In the genomic region with DNA sequence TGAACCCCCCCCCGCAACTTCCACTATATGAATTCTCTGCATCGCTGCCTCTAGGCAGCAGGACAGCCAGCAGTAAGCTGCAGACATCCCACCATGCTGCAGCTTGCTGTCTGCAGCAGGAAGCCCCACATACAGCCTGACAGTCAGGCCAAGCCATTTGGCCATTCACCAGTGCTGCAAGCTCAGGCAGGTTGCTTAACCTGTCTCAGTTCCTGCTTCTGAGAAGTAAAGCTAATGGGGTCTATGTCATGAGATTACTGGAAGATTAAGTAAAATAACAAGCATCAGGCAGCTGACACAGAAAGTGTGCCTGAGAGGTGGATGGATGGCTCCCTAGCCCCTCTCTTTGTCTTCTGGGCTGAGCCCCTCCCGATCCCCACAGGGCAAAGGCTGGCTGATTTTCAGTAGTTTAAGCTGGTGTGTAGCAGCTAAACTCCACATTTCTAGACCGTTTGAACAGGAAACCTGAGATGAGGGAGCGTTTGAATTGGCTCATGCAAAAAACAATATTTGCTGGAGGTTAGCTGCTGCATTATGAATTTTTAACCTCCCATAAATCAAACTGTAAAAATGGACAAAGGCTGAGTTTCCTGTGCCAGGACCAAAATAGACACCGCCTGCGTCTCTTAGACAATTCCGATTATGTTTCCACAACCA, we compare ENCODE assay signal across 1 cellular context.
A peak's percentile ranks its signal among the peaks of the same experiment; 100 is the strongest.
TF ChIP-seq lines count a peak whose summit lies in the region.

No MANE protein-coding gene starts in this region.

TF ChIP-seq in HepG2, 621 proteins besides CTCF, POLR2A, EP300 and RAD21 (continued from another document and continues in another):
- TF ChIP-seq, protein P1, sequence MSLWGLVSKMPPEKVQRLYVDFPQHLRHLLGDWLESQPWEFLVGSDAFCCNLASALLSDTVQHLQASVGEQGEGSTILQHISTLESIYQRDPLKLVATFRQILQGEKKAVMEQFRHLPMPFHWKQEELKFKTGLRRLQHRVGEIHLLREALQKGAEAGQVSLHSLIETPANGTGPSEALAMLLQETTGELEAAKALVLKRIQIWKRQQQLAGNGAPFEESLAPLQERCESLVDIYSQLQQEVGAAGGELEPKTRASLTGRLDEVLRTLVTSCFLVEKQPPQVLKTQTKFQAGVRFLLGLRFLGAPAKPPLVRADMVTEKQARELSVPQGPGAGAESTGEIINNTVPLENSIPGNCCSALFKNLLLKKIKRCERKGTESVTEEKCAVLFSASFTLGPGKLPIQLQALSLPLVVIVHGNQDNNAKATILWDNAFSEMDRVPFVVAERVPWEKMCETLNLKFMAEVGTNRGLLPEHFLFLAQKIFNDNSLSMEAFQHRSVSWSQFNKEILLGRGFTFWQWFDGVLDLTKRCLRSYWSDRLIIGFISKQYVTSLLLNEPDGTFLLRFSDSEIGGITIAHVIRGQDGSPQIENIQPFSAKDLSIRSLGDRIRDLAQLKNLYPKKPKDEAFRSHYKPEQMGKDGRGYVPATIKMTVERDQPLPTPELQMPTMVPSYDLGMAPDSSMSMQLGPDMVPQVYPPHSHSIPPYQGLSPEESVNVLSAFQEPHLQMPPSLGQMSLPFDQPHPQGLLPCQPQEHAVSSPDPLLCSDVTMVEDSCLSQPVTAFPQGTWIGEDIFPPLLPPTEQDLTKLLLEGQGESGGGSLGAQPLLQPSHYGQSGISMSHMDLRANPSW (CRISPR knock-in tag; IDR thresholded peaks at IDR 0.05; ENCODE audit: borderline replicate concordance) = 0 out of 2 replicates have a peak, but pooled peaks have one; percentile 29
- TF ChIP-seq YY1 (IDR thresholded peaks at IDR 0.05; ENCODE audit: insufficient read depth, insufficient replicate concordance, low read depth, low read length) (no peak), MED1 (CRISPR knock-in tag; IDR thresholded peaks at IDR 0.05) (peak; percentile 33; the same call in 1 of the 2 replicates), HMG20A (CRISPR knock-in tag; IDR thresholded peaks at IDR 0.05; ENCODE audit: borderline replicate concordance) (peak; percentile 15; the same call in 1 of the 2 replicates), GABPB1 (CRISPR knock-in tag; IDR thresholded peaks at IDR 0.05) (0 out of 2 replicates have a peak, but pooled peaks have one; percentile 7), RARA (CRISPR knock-in tag; IDR thresholded peaks at IDR 0.05) (peak; percentile 36; the same call in 1 of the 2 replicates), IRF2 (CRISPR knock-in tag; IDR thresholded peaks at IDR 0.05) (0 out of 2 replicates have a peak, but pooled peaks have one; percentile 14), NFE2L1 (CRISPR knock-in tag; IDR thresholded peaks at IDR 0.05; ENCODE audit: borderline replicate concordance) (no peak), ZBTB20 (CRISPR knock-in tag; IDR thresholded peaks at IDR 0.05; ENCODE audit: borderline replicate concordance, low read depth) (0 out of 2 replicates have a peak, but pooled peaks have one; percentile 30), ZNF772 (CRISPR knock-in tag; IDR thresholded peaks at IDR 0.05) (0 out of 2 replicates have a peak, but pooled peaks have one; percentile 26), ZNF333 (CRISPR knock-in tag; IDR thresholded peaks at IDR 0.05; ENCODE audit: borderline replicate concordance) (0 out of 2 replicates have a peak, but pooled peaks have one; percentile 59), ZBTB7A (CRISPR knock-in tag; IDR thresholded peaks at IDR 0.05) (0 out of 2 replicates have a peak, but pooled peaks have one; percentile 0), KLF16 (CRISPR knock-in tag; IDR thresholded peaks at IDR 0.05) (0 out of 4 replicates have a peak, but pooled peaks of 1 of the 2 experiments have one; percentile 38), EEA1 (CRISPR knock-in tag; IDR thresholded peaks at IDR 0.05; ENCODE audit: borderline replicate concordance) (0 out of 2 replicates have a peak, but pooled peaks have one; percentile 50), MIER3 (CRISPR knock-in tag; IDR thresholded peaks at IDR 0.05; ENCODE audit: borderline replicate concordance) (0 out of 2 replicates have a peak, but pooled peaks have one; percentile 48), MTA1 (CRISPR knock-in tag; IDR thresholded peaks at IDR 0.05; ENCODE audit: borderline replicate concordance) (no peak), ZNF564 (CRISPR knock-in tag; IDR thresholded peaks at IDR 0.05) (0 out of 2 replicates have a peak, but pooled peaks have one; percentile 29), FOSL2 (CRISPR knock-in tag; IDR thresholded peaks at IDR 0.05) (0 out of 2 replicates have a peak, but pooled peaks have one; percentile 4), ZNF777 (CRISPR knock-in tag; IDR thresholded peaks at IDR 0.05) (0 out of 2 replicates have a peak, but pooled peaks have one; percentile 20), ZNF20 (CRISPR knock-in tag; IDR thresholded peaks at IDR 0.05) (no peak), ZNF891 (CRISPR knock-in tag; IDR thresholded peaks at IDR 0.05) (peak; percentile 52; the same call in 1 of the 2 replicates), SIN3A (IDR thresholded peaks at IDR 0.05; ENCODE audit: borderline replicate concordance, low read depth, low read length) (no peak), ZMYM3 (CRISPR knock-in tag; IDR thresholded peaks at IDR 0.05) (0 out of 2 replicates have a peak, but pooled peaks have one; percentile 23), KMT2A (CRISPR knock-in tag; IDR thresholded peaks at IDR 0.05) (0 out of 2 replicates have a peak, but pooled peaks have one; percentile 32), HDAC2 (CRISPR knock-in tag; IDR thresholded peaks at IDR 0.05) (peak; percentile 43), YEATS4 (CRISPR knock-in tag; IDR thresholded peaks at IDR 0.05; ENCODE audit: borderline replicate concordance) (peak; percentile 23; the same call in 1 of the 2 replicates), SUZ12 (IDR thresholded peaks at IDR 0.05; ENCODE audit: low read depth, low read length) (no peak)
- TF ChIP-seq, protein P2, sequence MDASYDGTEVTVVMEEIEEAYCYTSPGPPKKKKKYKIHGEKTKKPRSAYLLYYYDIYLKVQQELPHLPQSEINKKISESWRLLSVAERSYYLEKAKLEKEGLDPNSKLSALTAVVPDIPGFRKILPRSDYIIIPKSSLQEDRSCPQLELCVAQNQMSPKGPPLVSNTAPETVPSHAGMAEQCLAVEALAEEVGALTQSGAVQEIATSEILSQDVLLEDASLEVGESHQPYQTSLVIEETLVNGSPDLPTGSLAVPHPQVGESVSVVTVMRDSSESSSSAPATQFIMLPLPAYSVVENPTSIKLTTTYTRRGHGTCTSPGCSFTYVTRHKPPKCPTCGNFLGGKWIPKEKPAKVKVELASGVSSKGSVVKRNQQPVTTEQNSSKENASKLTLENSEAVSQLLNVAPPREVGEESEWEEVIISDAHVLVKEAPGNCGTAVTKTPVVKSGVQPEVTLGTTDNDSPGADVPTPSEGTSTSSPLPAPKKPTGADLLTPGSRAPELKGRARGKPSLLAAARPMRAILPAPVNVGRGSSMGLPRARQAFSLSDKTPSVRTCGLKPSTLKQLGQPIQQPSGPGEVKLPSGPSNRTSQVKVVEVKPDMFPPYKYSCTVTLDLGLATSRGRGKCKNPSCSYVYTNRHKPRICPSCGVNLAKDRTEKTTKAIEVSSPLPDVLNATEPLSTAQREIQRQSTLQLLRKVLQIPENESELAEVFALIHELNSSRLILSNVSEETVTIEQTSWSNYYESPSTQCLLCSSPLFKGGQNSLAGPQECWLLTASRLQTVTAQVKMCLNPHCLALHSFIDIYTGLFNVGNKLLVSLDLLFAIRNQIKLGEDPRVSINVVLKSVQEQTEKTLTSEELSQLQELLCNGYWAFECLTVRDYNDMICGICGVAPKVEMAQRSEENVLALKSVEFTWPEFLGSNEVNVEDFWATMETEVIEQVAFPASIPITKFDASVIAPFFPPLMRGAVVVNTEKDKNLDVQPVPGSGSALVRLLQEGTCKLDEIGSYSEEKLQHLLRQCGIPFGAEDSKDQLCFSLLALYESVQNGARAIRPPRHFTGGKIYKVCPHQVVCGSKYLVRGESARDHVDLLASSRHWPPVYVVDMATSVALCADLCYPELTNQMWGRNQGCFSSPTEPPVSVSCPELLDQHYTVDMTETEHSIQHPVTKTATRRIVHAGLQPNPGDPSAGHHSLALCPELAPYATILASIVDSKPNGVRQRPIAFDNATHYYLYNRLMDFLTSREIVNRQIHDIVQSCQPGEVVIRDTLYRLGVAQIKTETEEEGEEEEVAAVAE (CRISPR knock-in tag; IDR thresholded peaks at IDR 0.05; ENCODE audit: borderline replicate concordance) = no peak
- TF ChIP-seq, protein P3, sequence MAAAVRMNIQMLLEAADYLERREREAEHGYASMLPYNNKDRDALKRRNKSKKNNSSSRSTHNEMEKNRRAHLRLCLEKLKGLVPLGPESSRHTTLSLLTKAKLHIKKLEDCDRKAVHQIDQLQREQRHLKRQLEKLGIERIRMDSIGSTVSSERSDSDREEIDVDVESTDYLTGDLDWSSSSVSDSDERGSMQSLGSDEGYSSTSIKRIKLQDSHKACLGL (CRISPR knock-in tag; IDR thresholded peaks at IDR 0.05) = 0 out of 2 replicates have a peak, but pooled peaks have one; percentile 45
- TF ChIP-seq, protein P4, sequence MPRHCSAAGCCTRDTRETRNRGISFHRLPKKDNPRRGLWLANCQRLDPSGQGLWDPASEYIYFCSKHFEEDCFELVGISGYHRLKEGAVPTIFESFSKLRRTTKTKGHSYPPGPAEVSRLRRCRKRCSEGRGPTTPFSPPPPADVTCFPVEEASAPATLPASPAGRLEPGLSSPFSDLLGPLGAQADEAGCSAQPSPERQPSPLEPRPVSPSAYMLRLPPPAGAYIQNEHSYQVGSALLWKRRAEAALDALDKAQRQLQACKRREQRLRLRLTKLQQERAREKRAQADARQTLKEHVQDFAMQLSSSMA (CRISPR knock-in tag; IDR thresholded peaks at IDR 0.05) = no peak
- TF ChIP-seq, protein P5, sequence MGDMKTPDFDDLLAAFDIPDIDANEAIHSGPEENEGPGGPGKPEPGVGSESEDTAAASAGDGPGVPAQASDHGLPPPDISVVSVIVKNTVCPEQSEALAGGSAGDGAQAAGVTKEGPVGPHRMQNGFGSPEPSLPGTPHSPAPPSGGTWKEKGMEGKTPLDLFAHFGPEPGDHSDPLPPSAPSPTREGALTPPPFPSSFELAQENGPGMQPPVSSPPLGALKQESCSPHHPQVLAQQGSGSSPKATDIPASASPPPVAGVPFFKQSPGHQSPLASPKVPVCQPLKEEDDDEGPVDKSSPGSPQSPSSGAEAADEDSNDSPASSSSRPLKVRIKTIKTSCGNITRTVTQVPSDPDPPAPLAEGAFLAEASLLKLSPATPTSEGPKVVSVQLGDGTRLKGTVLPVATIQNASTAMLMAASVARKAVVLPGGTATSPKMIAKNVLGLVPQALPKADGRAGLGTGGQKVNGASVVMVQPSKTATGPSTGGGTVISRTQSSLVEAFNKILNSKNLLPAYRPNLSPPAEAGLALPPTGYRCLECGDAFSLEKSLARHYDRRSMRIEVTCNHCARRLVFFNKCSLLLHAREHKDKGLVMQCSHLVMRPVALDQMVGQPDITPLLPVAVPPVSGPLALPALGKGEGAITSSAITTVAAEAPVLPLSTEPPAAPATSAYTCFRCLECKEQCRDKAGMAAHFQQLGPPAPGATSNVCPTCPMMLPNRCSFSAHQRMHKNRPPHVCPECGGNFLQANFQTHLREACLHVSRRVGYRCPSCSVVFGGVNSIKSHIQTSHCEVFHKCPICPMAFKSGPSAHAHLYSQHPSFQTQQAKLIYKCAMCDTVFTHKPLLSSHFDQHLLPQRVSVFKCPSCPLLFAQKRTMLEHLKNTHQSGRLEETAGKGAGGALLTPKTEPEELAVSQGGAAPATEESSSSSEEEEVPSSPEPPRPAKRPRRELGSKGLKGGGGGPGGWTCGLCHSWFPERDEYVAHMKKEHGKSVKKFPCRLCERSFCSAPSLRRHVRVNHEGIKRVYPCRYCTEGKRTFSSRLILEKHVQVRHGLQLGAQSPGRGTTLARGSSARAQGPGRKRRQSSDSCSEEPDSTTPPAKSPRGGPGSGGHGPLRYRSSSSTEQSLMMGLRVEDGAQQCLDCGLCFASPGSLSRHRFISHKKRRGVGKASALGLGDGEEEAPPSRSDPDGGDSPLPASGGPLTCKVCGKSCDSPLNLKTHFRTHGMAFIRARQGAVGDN (CRISPR knock-in tag; IDR thresholded peaks at IDR 0.05) = peak; percentile 77; the same call in 1 of the 2 replicates
- TF ChIP-seq, protein P6, sequence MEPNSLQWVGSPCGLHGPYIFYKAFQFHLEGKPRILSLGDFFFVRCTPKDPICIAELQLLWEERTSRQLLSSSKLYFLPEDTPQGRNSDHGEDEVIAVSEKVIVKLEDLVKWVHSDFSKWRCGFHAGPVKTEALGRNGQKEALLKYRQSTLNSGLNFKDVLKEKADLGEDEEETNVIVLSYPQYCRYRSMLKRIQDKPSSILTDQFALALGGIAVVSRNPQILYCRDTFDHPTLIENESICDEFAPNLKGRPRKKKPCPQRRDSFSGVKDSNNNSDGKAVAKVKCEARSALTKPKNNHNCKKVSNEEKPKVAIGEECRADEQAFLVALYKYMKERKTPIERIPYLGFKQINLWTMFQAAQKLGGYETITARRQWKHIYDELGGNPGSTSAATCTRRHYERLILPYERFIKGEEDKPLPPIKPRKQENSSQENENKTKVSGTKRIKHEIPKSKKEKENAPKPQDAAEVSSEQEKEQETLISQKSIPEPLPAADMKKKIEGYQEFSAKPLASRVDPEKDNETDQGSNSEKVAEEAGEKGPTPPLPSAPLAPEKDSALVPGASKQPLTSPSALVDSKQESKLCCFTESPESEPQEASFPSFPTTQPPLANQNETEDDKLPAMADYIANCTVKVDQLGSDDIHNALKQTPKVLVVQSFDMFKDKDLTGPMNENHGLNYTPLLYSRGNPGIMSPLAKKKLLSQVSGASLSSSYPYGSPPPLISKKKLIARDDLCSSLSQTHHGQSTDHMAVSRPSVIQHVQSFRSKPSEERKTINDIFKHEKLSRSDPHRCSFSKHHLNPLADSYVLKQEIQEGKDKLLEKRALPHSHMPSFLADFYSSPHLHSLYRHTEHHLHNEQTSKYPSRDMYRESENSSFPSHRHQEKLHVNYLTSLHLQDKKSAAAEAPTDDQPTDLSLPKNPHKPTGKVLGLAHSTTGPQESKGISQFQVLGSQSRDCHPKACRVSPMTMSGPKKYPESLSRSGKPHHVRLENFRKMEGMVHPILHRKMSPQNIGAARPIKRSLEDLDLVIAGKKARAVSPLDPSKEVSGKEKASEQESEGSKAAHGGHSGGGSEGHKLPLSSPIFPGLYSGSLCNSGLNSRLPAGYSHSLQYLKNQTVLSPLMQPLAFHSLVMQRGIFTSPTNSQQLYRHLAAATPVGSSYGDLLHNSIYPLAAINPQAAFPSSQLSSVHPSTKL (CRISPR knock-in tag; IDR thresholded peaks at IDR 0.05) = peak; percentile 52
- TF ChIP-seq, protein P7, sequence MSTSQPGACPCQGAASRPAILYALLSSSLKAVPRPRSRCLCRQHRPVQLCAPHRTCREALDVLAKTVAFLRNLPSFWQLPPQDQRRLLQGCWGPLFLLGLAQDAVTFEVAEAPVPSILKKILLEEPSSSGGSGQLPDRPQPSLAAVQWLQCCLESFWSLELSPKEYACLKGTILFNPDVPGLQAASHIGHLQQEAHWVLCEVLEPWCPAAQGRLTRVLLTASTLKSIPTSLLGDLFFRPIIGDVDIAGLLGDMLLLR (CRISPR knock-in tag; IDR thresholded peaks at IDR 0.05) = peak; percentile 25; the same call in 1 of the 2 replicates
- TF ChIP-seq, protein P8, sequence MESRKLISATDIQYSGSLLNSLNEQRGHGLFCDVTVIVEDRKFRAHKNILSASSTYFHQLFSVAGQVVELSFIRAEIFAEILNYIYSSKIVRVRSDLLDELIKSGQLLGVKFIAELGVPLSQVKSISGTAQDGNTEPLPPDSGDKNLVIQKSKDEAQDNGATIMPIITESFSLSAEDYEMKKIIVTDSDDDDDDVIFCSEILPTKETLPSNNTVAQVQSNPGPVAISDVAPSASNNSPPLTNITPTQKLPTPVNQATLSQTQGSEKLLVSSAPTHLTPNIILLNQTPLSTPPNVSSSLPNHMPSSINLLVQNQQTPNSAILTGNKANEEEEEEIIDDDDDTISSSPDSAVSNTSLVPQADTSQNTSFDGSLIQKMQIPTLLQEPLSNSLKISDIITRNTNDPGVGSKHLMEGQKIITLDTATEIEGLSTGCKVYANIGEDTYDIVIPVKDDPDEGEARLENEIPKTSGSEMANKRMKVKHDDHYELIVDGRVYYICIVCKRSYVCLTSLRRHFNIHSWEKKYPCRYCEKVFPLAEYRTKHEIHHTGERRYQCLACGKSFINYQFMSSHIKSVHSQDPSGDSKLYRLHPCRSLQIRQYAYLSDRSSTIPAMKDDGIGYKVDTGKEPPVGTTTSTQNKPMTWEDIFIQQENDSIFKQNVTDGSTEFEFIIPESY (CRISPR knock-in tag; IDR thresholded peaks at IDR 0.05) = 0 out of 2 replicates have a peak, but pooled peaks have one; percentile 24
